Comparison of ENCODE assay signal across 8 cellular contexts in genomic region chr19:43777163-43777700, GRCh38. TPM values are rescaled to one million over a fixed set of nuclear protein-coding genes. Genes with fewer than 3 reads are reported as not detected.
A peak's percentile ranks its signal among the peaks of the same experiment; 100 is the strongest.
DNase-seq lines count a peak whose midpoint lies in the region; ATAC-seq and TF ChIP-seq lines count a peak whose summit lies in the region.

No MANE protein-coding gene starts in this region.

- TF ChIP-seq CTCF in GM06990 (IDR thresholded peaks at IDR 0.05; ENCODE audit: insufficient read depth, low read length, poor library complexity, severe bottlenecking) (no peak), progenitor cell of endocrine pancreas (IDR thresholded peaks at IDR 0.05; ENCODE audit: unreplicated experiment) (no peak)

- H3K4me3 Mint-ChIP-seq in naive thymus-derived CD8-positive, alpha-beta T cell, result peak overlapping the region; percentile 62 to 94 (median 86)
- no peak overlapping the region for H3K4me3 Mint-ChIP-seq in progenitor cell of endocrine pancreas (ENCODE audit: low read depth)

- H3K36me3 ChIP-seq in GM06990 (ENCODE audit: control insufficient read depth, insufficient read depth, low read length), result peaks cover 9% of the 10 kb centered on the region

- no peaks in the 10 kb centered on the region for H3K9me3 Mint-ChIP-seq in naive thymus-derived CD8-positive, alpha-beta T cell
- no peaks in the 10 kb centered on the region for H3K9me3 Mint-ChIP-seq in progenitor cell of endocrine pancreas (ENCODE audit: low read depth)

- DNase-seq in GM06990 (ENCODE audit: extremely low read depth, insufficient read length) (no peak), NCI-H69 (lab: John Stamatoyannopoulos, UW) (peak; percentile 71), progenitor cell of endocrine pancreas (ENCODE audit: low spot score, unreplicated experiment) (no peak)
- peak; percentile 25 for DNase-seq in activated effector memory CD4-positive, alpha-beta T cell treated with Interleukin-2 at 50 U/mL for 16 hours
- peak in 9 of 10 donors; percentile 27 to 83 (median 53) for DNase-seq in naive thymus-derived CD8-positive, alpha-beta T cell

- H3K4me3 ChIP-seq in GM06990 (replicated peaks; ENCODE audit: low read depth, low read length), result peak overlapping the region; percentile 41

- H3K27me3 Mint-ChIP-seq in naive thymus-derived CD8-positive, alpha-beta T cell, result peaks cover 0 to 6% (median 0%) of the 10 kb centered on the region in 5 donors
- H3K27me3 Mint-ChIP-seq in progenitor cell of endocrine pancreas, result peaks cover 72% of the 10 kb centered on the region

- POLR2A ChIA-PET in naive thymus-derived CD8-positive, alpha-beta T cell (lab: Charles Lee), result interaction anchor here (0.5 to 8.6 kb wide), 9 partner anchors 11 to 447 kb away, joined by 3 to 70 read pairs (median 3); partner anchors contain the start of genes IRGQ, SMG9 and ZNF576

- peaks cover 0 to 19% (median 0%) of the 10 kb centered on the region in 3 donors for H3K36me3 Mint-ChIP-seq in naive thymus-derived CD8-positive, alpha-beta T cell
- H3K36me3 Mint-ChIP-seq in progenitor cell of endocrine pancreas (ENCODE audit: insufficient read depth), result no peaks in the 10 kb centered on the region

- H3K4me1 Mint-ChIP-seq in naive thymus-derived CD8-positive, alpha-beta T cell, result peaks cover 35 to 73% (median 64%) of the 10 kb centered on the region in 4 donors
- peaks cover 18% of the 10 kb centered on the region for H3K4me1 Mint-ChIP-seq in progenitor cell of endocrine pancreas (ENCODE audit: low read depth)

- ATAC-seq in naive thymus-derived CD8-positive, alpha-beta T cell, result peak; percentile 77 to 78
- no peak for ATAC-seq in HG03342 (IDR thresholded peaks at IDR 0.05; ENCODE audit: unreplicated experiment)
- no peak for ATAC-seq in GM18870 (IDR thresholded peaks at IDR 0.05; ENCODE audit: unreplicated experiment)
- no peak for ATAC-seq in GM21447 (IDR thresholded peaks at IDR 0.05; ENCODE audit: unreplicated experiment)

- H3K27ac Mint-ChIP-seq in naive thymus-derived CD8-positive, alpha-beta T cell, result peak overlapping the region; percentile 88 to 99 (median 94)
- no peak overlapping the region for H3K27ac Mint-ChIP-seq in progenitor cell of endocrine pancreas

- no peaks in the 10 kb centered on the region for H3K27me3 ChIP-seq in GM06990 (replicated peaks; ENCODE audit: control insufficient read depth, insufficient read depth, low read length)

RNA-seq across cellular contexts. Expression of gene KCNN4, which starts 3.5 kb away (rescaled TPM):
- 100 to 1,000 TPM in 1 of 2 experiments, 10 to 100 TPM in 1; 92.9 to 103 TPM for total RNA-seq in naive thymus-derived CD8-positive, alpha-beta T cell
- polyA plus RNA-seq in naive thymus-derived CD8-positive, alpha-beta T cell, result 10 to 100 TPM in 2 of 3 donors, 1 to 10 TPM in 1; 7.6 to 28.6 (median 11.7) TPM
- 0.31 and 0.34 TPM in 2 replicates for total RNA-seq in progenitor cell of endocrine pancreas

RNA-seq across cellular contexts. Expression of gene SMG9, which starts 22.5 kb away (rescaled TPM):
- total RNA-seq in naive thymus-derived CD8-positive, alpha-beta T cell, result 10 to 100 TPM; 48.9 to 51.9 TPM
- polyA plus RNA-seq in naive thymus-derived CD8-positive, alpha-beta T cell, result 1 to 10 TPM; 3.4 to 8.3 (median 8.3) TPM
- 74.9 and 78.9 TPM in 2 replicates for total RNA-seq in progenitor cell of endocrine pancreas

RNA-seq across cellular contexts. Expression of gene LYPD5, which starts 25.0 kb away (rescaled TPM):
- under 1 TPM; 0.60 to 0.69 TPM for total RNA-seq in naive thymus-derived CD8-positive, alpha-beta T cell
- under 1 TPM in 2 of 3 donors, not detected in 1; 0.07 to 0.72 TPM for polyA plus RNA-seq in naive thymus-derived CD8-positive, alpha-beta T cell
- not detected in 2 replicates for total RNA-seq in progenitor cell of endocrine pancreas

RNA-seq across cellular contexts. Expression of gene ZNF283, which starts 49.9 kb away (rescaled TPM):
- 10 to 100 TPM; 24.2 to 25.8 TPM for total RNA-seq in naive thymus-derived CD8-positive, alpha-beta T cell
- polyA plus RNA-seq in naive thymus-derived CD8-positive, alpha-beta T cell, result 1 to 10 TPM; 3.3 to 4.3 (median 3.7) TPM
- total RNA-seq in progenitor cell of endocrine pancreas, result 14.6 and 17.3 TPM in 2 replicates

Comparison
In these comparisons a context has a peak if more than half of its experiments do, and no peak if none do; other contexts are left out.
1. DNase-seq: peak in NCI-H69 (single experiment), activated effector memory CD4-positive, alpha-beta T cell treated with Interleukin-2 at 50 U/mL for 16 hours (single experiment) and naive thymus-derived CD8-positive, alpha-beta T cell (9 of 10); none in GM06990 (single experiment) and progenitor cell of endocrine pancreas (single experiment).
2. ATAC-seq: peak in naive thymus-derived CD8-positive, alpha-beta T cell (2 of 2); none in HG03342 (single experiment), GM18870 (single experiment) and GM21447 (single experiment).
3. RNA of gene KCNN4, which starts 3.5 kb away (total RNA-seq): 92.9 to 103 TPM in naive thymus-derived CD8-positive, alpha-beta T cell; 0.31 to 0.34 TPM in progenitor cell of endocrine pancreas; every median in the first group is over 10 times any median in the second.